Comparison of ENCODE assay signal across 8 cellular contexts in genomic region chr11:125070699-125071254, GRCh38. TPM values are rescaled to one million over a fixed set of nuclear protein-coding genes. Genes with fewer than 3 reads are reported as not detected.
DNase-seq lines count a peak whose midpoint lies in the region; ATAC-seq and TF ChIP-seq lines count a peak whose summit lies in the region.

No MANE protein-coding gene starts in this region.

- peak overlapping the region; percentile 77 for H3K4me2 ChIP-seq in OCI-LY7 (ENCODE audit: low read length)

- peaks cover 50% of the 10 kb centered on the region for H3K27me3 Mint-ChIP-seq in activated T-cell treated with anti-CD3 and anti-CD28 coated beads, Interleukin-2, amount 50 U/mL, for 24 hours
- H3K27me3 Mint-ChIP-seq in natural killer cell (ENCODE audit: low read depth in 2 of 2) = peaks cover 2 to 10% of the 10 kb centered on the region in 2 donors
- peaks cover 66% of the 10 kb centered on the region for H3K27me3 Mint-ChIP-seq in CD4-positive, alpha-beta T cell

- intact Hi-C loops in OCI-LY7 (cut with micrococcal nuclease; ENCODE audit: unreplicated experiment) (loop anchor here (5.0 kb wide), 1 partner anchor 42 kb away; the partner anchor contains the start of gene TMEM218), natural killer cell (cut with micrococcal nuclease) (no loop called here)
- intact Hi-C loops in CD4-positive, alpha-beta T cell (cut with DNase I, micrococcal nuclease) = no loop called here

- H3K4me1 ChIP-seq in OCI-LY7 (ENCODE audit: insufficient read depth, low read length, poor library complexity, severe bottlenecking) = peaks cover 45% of the 10 kb centered on the region

- no peaks in the 10 kb centered on the region for H3K9me3 Mint-ChIP-seq in activated T-cell treated with anti-CD3 and anti-CD28 coated beads, Interleukin-2, amount 50 U/mL, for 24 hours
- H3K9me3 Mint-ChIP-seq in natural killer cell = no peaks in the 10 kb centered on the region
- H3K9me3 Mint-ChIP-seq in CD4-positive, alpha-beta T cell = no peaks in the 10 kb centered on the region

- H3K79me2 ChIP-seq in OCI-LY7 (ENCODE audit: insufficient read depth, low read depth, low read length) = no peaks in the 10 kb centered on the region

- H3K4me1 Mint-ChIP-seq in activated T-cell treated with anti-CD3 and anti-CD28 coated beads, Interleukin-2, amount 50 U/mL, for 24 hours (ENCODE audit: low read depth) = peaks cover 11% of the 10 kb centered on the region
- peaks cover 9 to 36% of the 10 kb centered on the region in 2 donors for H3K4me1 Mint-ChIP-seq in natural killer cell
- H3K4me1 Mint-ChIP-seq in CD4-positive, alpha-beta T cell (ENCODE audit: low read depth) = peaks cover 4% of the 10 kb centered on the region

- ATAC-seq in HG02938 (IDR thresholded peaks at IDR 0.05; ENCODE audit: unreplicated experiment) (peak; percentile 69), natural killer cell (peak; percentile 86 to 87 (median 87))
- ATAC-seq in CD4-positive, alpha-beta T cell (ENCODE audit: poor library complexity) = no peak

- H3K36me3 ChIP-seq in OCI-LY7 (ENCODE audit: insufficient read depth, low read length) = no peaks in the 10 kb centered on the region

- H3K27ac Mint-ChIP-seq in activated T-cell treated with anti-CD3 and anti-CD28 coated beads, Interleukin-2, amount 50 U/mL, for 24 hours = no peak overlapping the region
- H3K27ac Mint-ChIP-seq in natural killer cell = peak overlapping the region; percentile 61 to 87
- no peak overlapping the region for H3K27ac Mint-ChIP-seq in CD4-positive, alpha-beta T cell

- H3K4me3 Mint-ChIP-seq in activated T-cell treated with anti-CD3 and anti-CD28 coated beads, Interleukin-2, amount 50 U/mL, for 24 hours = no peak overlapping the region
- H3K4me3 Mint-ChIP-seq in natural killer cell = no peak overlapping the region
- no peak overlapping the region for H3K4me3 Mint-ChIP-seq in CD4-positive, alpha-beta T cell

- CTCF ChIA-PET in OCI-LY7 (lab: Charles Lee; ENCODE audit: unreplicated experiment) = interaction anchor here (1.0 kb wide), 1 partner anchor 41 kb away, joined by 3 read pairs; the partner anchor contains the start of gene TMEM218
- CTCF ChIA-PET in CD4-positive, alpha-beta T cell (lab: Charles Lee) = no interaction called here

- peak overlapping the region; percentile 27; the same call in 1 of the 2 replicates for H2AFZ ChIP-seq in OCI-LY7 (ENCODE audit: low read length)

- H3K4me3 ChIP-seq in OCI-LY7 (ENCODE audit: low read depth, low read length, poor library complexity, severe bottlenecking) = no peak overlapping the region

- BruUV-seq in OCI-LY7 (replicated peaks; lab: Mats Ljungman, UMichigan) = no TSS peak

- H3K36me3 Mint-ChIP-seq in activated T-cell treated with anti-CD3 and anti-CD28 coated beads, Interleukin-2, amount 50 U/mL, for 24 hours (ENCODE audit: low read depth) = no peaks in the 10 kb centered on the region
- no peaks in the 10 kb centered on the region for H3K36me3 Mint-ChIP-seq in natural killer cell
- no peaks in the 10 kb centered on the region for H3K36me3 Mint-ChIP-seq in CD4-positive, alpha-beta T cell (ENCODE audit: low read depth)

- TF ChIP-seq CTCF in OCI-LY7 (conservative IDR thresholded peaks at IDR 0.05; ENCODE audit: low read length) (no peak), natural killer cell (IDR thresholded peaks at IDR 0.05) (no peak)
- TF ChIP-seq CTCF in CD4-positive, alpha-beta T cell (IDR thresholded peaks at IDR 0.05) = no peak

- peaks cover 7% of the 10 kb centered on the region for H3K27me3 ChIP-seq in CD4-positive, alpha-beta T cell (ENCODE audit: control insufficient read depth, insufficient read depth, low read length)

- DNase-seq in activated T-cell treated with anti-CD3 and anti-CD28 coated beads, Interleukin-2, amount 50 U/mL, for 24 hours = peak; percentile 32
- no peak for DNase-seq in activated T-cell treated with anti-CD3 and anti-CD28 coated beads for 4 hours
- peak; percentile 33 for DNase-seq in OCI-LY7 (ENCODE audit: low spot score)
- peak; percentile 34 for DNase-seq in epithelial cell of prostate (ENCODE audit: low read depth, low spot score)
- DNase-seq in natural killer cell = no peak
- no peak for DNase-seq in CD4-positive, alpha-beta T cell
- no peak for DNase-seq in stimulated activated CD4-positive, alpha-beta T cell treated with anti-CD3 and anti-CD28 coated beads, Interleukin-12 subunit alpha, Interleukin-12 subunit beta, amount 100 ng/mL, for 4 hours

- no peaks in the 10 kb centered on the region for H3K9me3 ChIP-seq in OCI-LY7 (ENCODE audit: low read length)
- no peaks in the 10 kb centered on the region for H3K9me3 ChIP-seq in CD4-positive, alpha-beta T cell (ENCODE audit: control insufficient read depth, low read length)

- H4K20me1 ChIP-seq in OCI-LY7 (ENCODE audit: insufficient read depth, low read length) = no peaks in the 10 kb centered on the region

- H3K9me2 ChIP-seq in OCI-LY7 (ENCODE audit: insufficient read depth, low read length) = no peaks in the 10 kb centered on the region

- POLR2A ChIA-PET in OCI-LY7 (lab: Charles Lee) = interaction anchor here (0.5 to 3.8 kb wide), 2 partner anchors 41 to 1327 kb away, joined by 4 to 15 read pairs; partner anchors contain the start of gene TMEM218
- POLR2A ChIA-PET in CD4-positive, alpha-beta T cell (lab: Charles Lee) = no interaction called here

- no peak overlapping the region for H3K27ac ChIP-seq in OCI-LY7 (ENCODE audit: low read depth, low read length, poor library complexity, severe bottlenecking)
- peak overlapping the region; percentile 78 for H3K27ac ChIP-seq in epithelial cell of prostate
- no peak overlapping the region for H3K27ac ChIP-seq in CD4-positive, alpha-beta T cell (ENCODE audit: low read depth, low read length)

RNA-seq across cellular contexts. Expression of gene SLC37A2, which starts 7.7 kb away (rescaled TPM):
- 0.57 and 0.82 TPM in 2 replicates for total RNA-seq in OCI-LY7 (2014; rRNA removed; shearing (Covaris generic))
- total RNA-seq in OCI-LY7 (2022) (0.72 and 0.93 TPM in 2 replicates), natural killer cell (1 to 10 TPM; 1.0 to 3.2 (median 1.8) TPM)
- under 1 TPM; 0.25 to 0.34 TPM for total RNA-seq in CD4-positive, alpha-beta T cell

RNA-seq across cellular contexts. Expression of gene TMEM218, which starts 40.6 kb away (rescaled TPM):
- 19.6 and 28.1 TPM in 2 replicates for total RNA-seq in OCI-LY7 (2014; rRNA removed; shearing (Covaris generic))
- total RNA-seq in OCI-LY7 (2022) = 24.4 and 25.4 TPM in 2 replicates
- total RNA-seq in natural killer cell = 10 to 100 TPM; 10.0 to 14.2 (median 12.1) TPM
- total RNA-seq in CD4-positive, alpha-beta T cell = 1 to 10 TPM; 3.9 to 4.4 TPM

Comparison
In these comparisons a context has a peak if more than half of its experiments do, and no peak if none do; other contexts are left out.
1. DNase-seq: peak in activated T-cell treated with anti-CD3 and anti-CD28 coated beads, Interleukin-2, amount 50 U/mL, for 24 hours (single experiment), OCI-LY7 (single experiment) and epithelial cell of prostate (single experiment); none in activated T-cell treated with anti-CD3 and anti-CD28 coated beads for 4 hours (single experiment), natural killer cell (single experiment), CD4-positive, alpha-beta T cell (0 of 10) and stimulated activated CD4-positive, alpha-beta T cell treated with anti-CD3 and anti-CD28 coated beads, Interleukin-12 subunit alpha, Interleukin-12 subunit beta, amount 100 ng/mL, for 4 hours (single experiment).
2. H3K27ac Mint-ChIP-seq: peak in natural killer cell (2 of 2); none in activated T-cell treated with anti-CD3 and anti-CD28 coated beads, Interleukin-2, amount 50 U/mL, for 24 hours (single experiment) and CD4-positive, alpha-beta T cell (single experiment).